22 cellular contexts compared by ENCODE assay signal in the genomic region with DNA sequence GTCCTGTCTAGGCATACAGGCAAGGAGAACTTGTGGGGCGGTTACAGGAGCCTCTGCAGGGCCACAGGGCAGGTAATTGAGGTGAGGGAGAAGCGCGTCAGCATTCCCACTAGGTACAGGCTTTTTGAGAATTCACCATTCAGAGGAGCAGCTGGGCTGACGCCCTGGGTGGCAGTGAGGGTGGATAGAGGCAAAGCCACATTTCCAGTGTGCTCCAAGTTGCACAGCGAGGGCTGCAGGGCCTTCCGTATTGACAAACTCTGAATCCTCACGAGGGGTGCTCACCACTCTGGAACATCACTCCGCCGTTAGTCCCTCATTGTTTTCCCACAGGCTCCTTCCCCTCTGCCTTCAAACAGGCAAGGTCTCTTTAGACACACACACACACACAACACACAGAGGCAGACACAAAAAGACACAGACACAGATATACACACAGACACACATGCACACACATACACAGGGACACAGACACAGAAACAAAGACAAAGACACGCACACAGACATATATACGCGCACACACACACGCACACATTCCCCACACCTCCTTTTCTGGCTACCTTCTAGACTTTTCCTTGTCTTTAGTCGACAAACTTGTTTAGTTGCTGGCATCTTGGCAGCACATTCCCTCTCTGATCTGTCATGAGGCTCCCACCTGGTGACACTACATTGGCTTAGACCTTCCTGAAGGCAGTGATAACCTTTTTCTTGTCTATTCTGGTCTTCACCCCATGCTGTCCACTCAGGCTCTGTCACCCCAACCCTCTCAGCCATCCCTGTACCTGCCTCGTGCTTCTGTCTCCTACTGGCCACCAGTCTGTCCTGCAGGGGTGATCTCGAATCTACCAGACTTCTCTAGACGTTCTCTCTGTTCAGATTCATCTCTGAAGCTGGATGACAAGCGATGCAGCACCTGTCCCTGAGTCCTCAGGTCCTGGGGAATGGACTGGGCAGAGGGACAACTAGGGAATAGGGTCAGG.
A peak's percentile ranks its signal among the peaks of the same experiment; 100 is the strongest.
DNase-seq lines count a peak whose midpoint lies in the region; ATAC-seq and TF ChIP-seq lines count a peak whose summit lies in the region.
"Had no signal": no experiment of that assay in that cellular context is flagged by ENCODE, and none has a peak within 500 bp of the region (broad histone marks: within the 10 kb centered on the region; RNA-seq: fewer than 3 reads in every experiment).

No MANE protein-coding gene starts in this region.

- no peak overlapping the region for H3K27ac ChIP-seq in GM23338 (ENCODE audit: low read depth)
- no peak overlapping the region for H3K27ac ChIP-seq in PC-3 (ENCODE audit: low read length)
- H3K27ac ChIP-seq in foreskin keratinocyte = no peak overlapping the region
- no peak overlapping the region for H3K27ac ChIP-seq in sigmoid colon
- H3K27ac ChIP-seq in testis = no peak overlapping the region
- no peak overlapping the region for H3K27ac ChIP-seq in CD8-positive, alpha-beta T cell (ENCODE audit: low read depth, low read length)
- no peak overlapping the region for H3K27ac ChIP-seq in Peyer's patch
- H3K27ac ChIP-seq in hepatocyte = no peak overlapping the region
- H3K27ac ChIP-seq: KMS-11, left lung, stomach had no signal

- H3K9ac ChIP-seq in PC-3 (ENCODE audit: low read length) = no peak overlapping the region
- H3K9ac ChIP-seq: KMS-11 had no signal

- CTCF ChIA-PET in PC-3 (lab: Charles Lee) = no interaction called here
- CTCF ChIA-PET in CD8-positive, alpha-beta T cell (lab: Charles Lee) = interaction anchor here (0.8 to 1.5 kb wide), 2 partner anchors 9 to 272 kb away, joined by 3 to 10 read pairs; no protein-coding TSS in a partner anchor

- peak overlapping the region; percentile 28; the same call in 1 of the 2 replicates for H2AFZ ChIP-seq in GM23338
- no peak overlapping the region for H2AFZ ChIP-seq in PC-3 (ENCODE audit: low read length)
- no peak overlapping the region for H2AFZ ChIP-seq in hepatocyte

- H3K4me3 ChIP-seq in GM23338 (no peak overlapping the region), PC-3 (ENCODE audit: low read length) (no peak overlapping the region), sigmoid colon (no peak overlapping the region), testis (no peak overlapping the region), Peyer's patch (no peak overlapping the region), hepatocyte (no peak overlapping the region)
- H3K4me3 ChIP-seq in CD8-positive, alpha-beta T cell (ENCODE audit: low read depth, low read length) = no peak overlapping the region
- H3K4me3 ChIP-seq: left lung, stomach, transverse colon had no signal

- H3K4me1 ChIP-seq in GM23338 (ENCODE audit: insufficient read depth) = 0 out of 2 replicates have a peak, but pooled peaks cover 3% of the 10 kb centered on the region
- 0 out of 2 replicates have a peak, but pooled peaks cover 6% of the 10 kb centered on the region for H3K4me1 ChIP-seq in PC-3 (ENCODE audit: insufficient read depth, low read length)
- H3K4me1 ChIP-seq in foreskin keratinocyte = no peaks in the 10 kb centered on the region
- H3K4me1 ChIP-seq in sigmoid colon = peaks cover 0 to 26% (median 20%) of the 10 kb centered on the region in 4 donors
- peaks cover 26% of the 10 kb centered on the region for H3K4me1 ChIP-seq in testis
- no peaks in the 10 kb centered on the region for H3K4me1 ChIP-seq in CD8-positive, alpha-beta T cell (ENCODE audit: insufficient read depth, low read length)
- H3K4me1 ChIP-seq in Peyer's patch = peaks cover 0 to 11% (median 2%) of the 10 kb centered on the region in 4 donors
- peaks cover 16% of the 10 kb centered on the region for H3K4me1 ChIP-seq in hepatocyte (ENCODE audit: insufficient read depth)
- H3K4me1 ChIP-seq: left lung had no signal

- H3K9me3 ChIP-seq in PC-3 (ENCODE audit: low read length) = no peaks in the 10 kb centered on the region
- H3K9me3 ChIP-seq in sigmoid colon = no peaks in the 10 kb centered on the region
- H3K9me3 ChIP-seq in testis = no peaks in the 10 kb centered on the region
- no peaks in the 10 kb centered on the region for H3K9me3 ChIP-seq in CD8-positive, alpha-beta T cell (ENCODE audit: low read length)
- H3K9me3 ChIP-seq in Peyer's patch = no peaks in the 10 kb centered on the region
- no peaks in the 10 kb centered on the region for H3K9me3 ChIP-seq in hepatocyte (ENCODE audit: low read depth)
- H3K9me3 ChIP-seq: left lung, stomach, transverse colon had no signal

- H4K20me1 ChIP-seq in GM23338 (replicated peaks; ENCODE audit: insufficient read depth) (no peaks in the 10 kb centered on the region), PC-3 (ENCODE audit: low read length) (no peaks in the 10 kb centered on the region), hepatocyte (ENCODE audit: insufficient read depth, poor library complexity, severe bottlenecking) (no peaks in the 10 kb centered on the region)

- DNase-seq in GM23338 (ENCODE audit: low spot score) = no peak
- DNase-seq in PC-3 = no peak
- no peak for DNase-seq in foreskin keratinocyte
- DNase-seq in sigmoid colon = peak; percentile 46
- no peak for DNase-seq in testis
- no peak for DNase-seq in CD8-positive, alpha-beta T cell
- no peak for DNase-seq in Peyer's patch
- no peak for DNase-seq in hepatocyte (ENCODE audit: low spot score)
- DNase-seq: activated gamma-delta T cell treated with Interleukin-2 at 50 U/mL for 16 hours; activated T-cell treated with anti-CD3 and anti-CD28 coated beads, Interleukin-2, amount 50 U/mL, for 1 hour; left lung; midbrain; NCI-H1092; NCI-H187 treated with DMSO at 0.1 percent for 48 hours; NCI-H2227 treated with DMSO at 0.1 percent for 48 hours; NCI-H748 treated with DMSO at 0.1 percent for 48 hours; SIG-M5; stimulated activated CD4-positive, alpha-beta T cell treated with anti-CD3 and anti-CD28 coated beads, Interleukin-4, amount 100 ng/mL, for 1 hour; stomach had no signal

- H3K4me2 ChIP-seq in GM23338 (no peak overlapping the region), PC-3 (ENCODE audit: low read length) (no peak overlapping the region), hepatocyte (no peak overlapping the region)
- H3K4me2 ChIP-seq: KMS-11 had no signal

- no peak overlapping the region for H3K4me3 Mint-ChIP-seq in GM23338
- H3K4me3 Mint-ChIP-seq in CD8-positive, alpha-beta T cell = no peak overlapping the region
- H3K4me3 Mint-ChIP-seq: dendritic cell treated with granulocyte-macrophage colony-stimulating factor and Interleukin-4, amounts not matched to agents 40 ng/mL and 50 ng/mL, for 4 days had no signal

- 86 to 93% methylated on average over 18 of the region's 18 CpGs for WGBS in sigmoid colon, 2 donors
- 84 to 92% methylated on average over 17 to 18 of the region's 18 CpGs for WGBS in testis, 2 donors
- 93% methylated on average over 18 of the region's 18 CpGs for whole genome bisulfite sequencing in hepatocyte (ENCODE audit: low lambda C conversion rate, missing lambda C conversion rate)

- POLR2A ChIA-PET in PC-3 (lab: Charles Lee; ENCODE audit: unreplicated experiment) = no interaction called here
- POLR2A ChIA-PET in CD8-positive, alpha-beta T cell (lab: Charles Lee) = no interaction called here

- BruUV-seq in PC-3 (replicated peaks; lab: Mats Ljungman, UMichigan) = no TSS peak

- ATAC-seq in GM23338 (peak; percentile 30), PC-3 (peak; percentile 21), foreskin keratinocyte (no peak)
- ATAC-seq in CD8-positive, alpha-beta T cell = no peak
- ATAC-seq: left lung had no signal

- peaks cover 26% of the 10 kb centered on the region for H3K4me1 Mint-ChIP-seq in GM23338
- peaks cover 8% of the 10 kb centered on the region for H3K4me1 Mint-ChIP-seq in CD8-positive, alpha-beta T cell (ENCODE audit: low read depth)

- H3K9me2 ChIP-seq in GM23338 (ENCODE audit: insufficient read depth) (peaks cover 4% of the 10 kb centered on the region; the same call in 1 of the 2 replicates), PC-3 (replicated peaks; ENCODE audit: low read length) (no peaks in the 10 kb centered on the region), hepatocyte (replicated peaks; ENCODE audit: insufficient read depth) (no peaks in the 10 kb centered on the region)

- no peaks in the 10 kb centered on the region for H3F3A ChIP-seq in GM23338 (replicated peaks; ENCODE audit: low read depth)
- H3F3A ChIP-seq in PC-3 (ENCODE audit: low read length, unreplicated experiment) = no peaks in the 10 kb centered on the region

- H3K27me3 ChIP-seq in GM23338 (ENCODE audit: insufficient read depth) = no peaks in the 10 kb centered on the region
- H3K27me3 ChIP-seq in PC-3 (ENCODE audit: low read length) = no peaks in the 10 kb centered on the region
- peaks cover 51% of the 10 kb centered on the region for H3K27me3 ChIP-seq in foreskin keratinocyte
- no peaks in the 10 kb centered on the region for H3K27me3 ChIP-seq in sigmoid colon
- H3K27me3 ChIP-seq in testis = no peaks in the 10 kb centered on the region
- H3K27me3 ChIP-seq in CD8-positive, alpha-beta T cell (ENCODE audit: insufficient read depth, low read length) = no peaks in the 10 kb centered on the region
- H3K27me3 ChIP-seq in Peyer's patch = no peaks in the 10 kb centered on the region
- H3K27me3 ChIP-seq in hepatocyte = no peaks in the 10 kb centered on the region
- H3K27me3 ChIP-seq: transverse colon had no signal

- no peaks in the 10 kb centered on the region for H3K36me3 ChIP-seq in GM23338 (ENCODE audit: insufficient read depth)
- H3K36me3 ChIP-seq in PC-3 (ENCODE audit: low read depth, low read length) = no peaks in the 10 kb centered on the region
- no peaks in the 10 kb centered on the region for H3K36me3 ChIP-seq in sigmoid colon
- no peaks in the 10 kb centered on the region for H3K36me3 ChIP-seq in testis (ENCODE audit: low read depth, missing control alignments)
- H3K36me3 ChIP-seq in CD8-positive, alpha-beta T cell (ENCODE audit: insufficient read depth, low read length) = no peaks in the 10 kb centered on the region
- H3K36me3 ChIP-seq in Peyer's patch = no peaks in the 10 kb centered on the region
- no peaks in the 10 kb centered on the region for H3K36me3 ChIP-seq in hepatocyte (replicated peaks; ENCODE audit: insufficient read depth, low read depth)
- H3K36me3 ChIP-seq: left lung, stomach, transverse colon had no signal

- H3K9me3 Mint-ChIP-seq in GM23338 = no peaks in the 10 kb centered on the region
- H3K9me3 Mint-ChIP-seq in CD8-positive, alpha-beta T cell = no peaks in the 10 kb centered on the region
- H3K9me3 Mint-ChIP-seq: dendritic cell treated with granulocyte-macrophage colony-stimulating factor and Interleukin-4, amounts not matched to agents 40 ng/mL and 50 ng/mL, for 4 days had no signal

- no peaks in the 10 kb centered on the region for H3K79me2 ChIP-seq in GM23338 (replicated peaks; ENCODE audit: insufficient read depth)
- no peaks in the 10 kb centered on the region for H3K79me2 ChIP-seq in PC-3 (ENCODE audit: low read length)
- no peaks in the 10 kb centered on the region for H3K79me2 ChIP-seq in hepatocyte

- no peak for TF ChIP-seq EP300 in sigmoid colon (IDR thresholded peaks at IDR 0.05)

- TF ChIP-seq POLR2A in sigmoid colon (IDR thresholded peaks at IDR 0.05) (no peak), testis (IDR thresholded peaks at IDR 0.05) (no peak), Peyer's patch (IDR thresholded peaks at IDR 0.05) (no peak)

- intact Hi-C loops in PC-3 (cut with micrococcal nuclease) (loop anchor here (5.0 to 10.0 kb wide), 2 partner anchors 40 to 447 kb away; partner anchors contain the start of gene NEDD4L), sigmoid colon (cut with DNase I) (loop anchor here (5.0 to 10.0 kb wide), 4 partner anchors 45 to 610 kb away; no protein-coding TSS in a partner anchor), testis (cut with DNase I; ENCODE audit: low total_unique reads) (loop anchor here (10.0 kb wide), 1 partner anchor 447 kb away; the partner anchor contains the start of gene NEDD4L)
- intact Hi-C loops in CD8-positive, alpha-beta T cell (cut with DNase I, micrococcal nuclease) = loop anchor here (2.0 to 10.0 kb wide), 2 partner anchors 91 to 607 kb away; no protein-coding TSS in a partner anchor

- no peak overlapping the region for H3K27ac Mint-ChIP-seq in GM23338
- H3K27ac Mint-ChIP-seq in CD8-positive, alpha-beta T cell = no peak overlapping the region
- H3K27ac Mint-ChIP-seq: dendritic cell treated with granulocyte-macrophage colony-stimulating factor and Interleukin-4, amounts not matched to agents 40 ng/mL and 50 ng/mL, for 4 days had no signal

- peaks cover 11% of the 10 kb centered on the region for H3K27me3 Mint-ChIP-seq in GM23338 (ENCODE audit: insufficient read depth, low read depth, poor library complexity)
- peaks cover 35% of the 10 kb centered on the region for H3K27me3 Mint-ChIP-seq in CD8-positive, alpha-beta T cell (ENCODE audit: low read depth)

- TF ChIP-seq CTCF in GM23338 (conservative IDR thresholded peaks at IDR 0.05; ENCODE audit: low read depth in 2 of 2) = peak in 1 of 2 experiments; percentile 27; a peak in 2 of 4 replicates
- 0 out of 2 replicates have a peak, but pooled peaks have one; percentile 20 for TF ChIP-seq CTCF in PC-3 (conservative IDR thresholded peaks at IDR 0.05; ENCODE audit: low read depth, low read length)
- TF ChIP-seq CTCF in foreskin keratinocyte (conservative IDR thresholded peaks at IDR 0.05) = peak; percentile 3
- TF ChIP-seq CTCF in sigmoid colon (IDR thresholded peaks at IDR 0.05) = no peak
- TF ChIP-seq CTCF in testis (IDR thresholded peaks at IDR 0.05) = no peak
- no peak for TF ChIP-seq CTCF in CD8-positive, alpha-beta T cell (IDR thresholded peaks at IDR 0.05)
- no peak for TF ChIP-seq CTCF in Peyer's patch (IDR thresholded peaks at IDR 0.05)
- no peak for TF ChIP-seq CTCF in hepatocyte (IDR thresholded peaks at IDR 0.05; ENCODE audit: poor library complexity)

- H3K36me3 Mint-ChIP-seq in GM23338 (ENCODE audit: low read depth) = no peaks in the 10 kb centered on the region
- no peaks in the 10 kb centered on the region for H3K36me3 Mint-ChIP-seq in CD8-positive, alpha-beta T cell

Comparison
In these comparisons a context has a peak if more than half of its experiments do, and no peak if none do; other contexts are left out.
1. ATAC-seq: peak in GM23338 (single experiment) and PC-3 (single experiment); none in foreskin keratinocyte (single experiment) and CD8-positive, alpha-beta T cell (single experiment).
2. CTCF ChIP-seq: peak in PC-3 (single experiment) and foreskin keratinocyte (single experiment); none in sigmoid colon (0 of 4), testis (0 of 3), CD8-positive, alpha-beta T cell (single experiment), Peyer's patch (0 of 6) and hepatocyte (single experiment).